Comparison of ENCODE assay signal across 8 cellular contexts in the genomic region with DNA sequence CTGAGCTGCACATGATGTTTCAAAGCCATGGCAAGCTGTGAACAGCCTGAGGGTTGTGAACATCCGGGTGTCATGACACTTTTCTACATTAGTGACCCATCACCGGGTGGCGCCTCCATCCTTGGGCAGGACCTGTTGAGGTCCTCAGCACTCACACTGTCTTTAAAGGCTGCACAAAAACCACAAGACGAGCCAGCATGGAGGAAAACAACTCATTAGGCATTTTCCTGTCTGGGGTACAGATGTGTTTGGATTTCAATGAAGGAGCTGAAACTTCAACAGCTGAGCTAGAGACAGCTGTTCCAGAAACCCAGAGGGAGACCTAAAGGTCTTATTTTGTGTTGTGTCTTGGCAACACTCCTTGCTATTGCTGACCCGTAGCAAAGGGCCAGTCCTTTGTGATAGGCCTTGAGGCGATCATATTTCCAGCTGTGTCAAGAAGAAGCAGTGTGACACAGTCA.
DNase-seq lines count a peak whose midpoint lies in the region; ATAC-seq and TF ChIP-seq lines count a peak whose summit lies in the region.

No MANE protein-coding gene starts in this region.

- H2AFZ ChIP-seq in HCT116 (ENCODE audit: low read depth, low read length, poor library complexity, severe bottlenecking): no peak overlapping the region

- H3K4me2 ChIP-seq in HCT116 (ENCODE audit: low read length): no peak overlapping the region

- H3K9me3 Mint-ChIP-seq in WTC11: peaks cover 12% of the 10 kb centered on the region

- H3K4me1 Mint-ChIP-seq in WTC11: peaks cover 17% of the 10 kb centered on the region

- H3K27ac Mint-ChIP-seq in WTC11: peak overlapping the region; percentile 55

- peaks cover 12% of the 10 kb centered on the region for H3K36me3 Mint-ChIP-seq in WTC11

- BruUV-seq in HCT116 (replicated peaks; lab: Mats Ljungman, UMichigan): no TSS peak

- no peaks in the 10 kb centered on the region for H3K9me2 ChIP-seq in HCT116 (ENCODE audit: insufficient read depth)

- H3K4me1 ChIP-seq in HCT116 (ENCODE audit: control insufficient read depth in 1 of 2, insufficient read depth in 2 of 2, low read length in 2 of 2) (peaks cover 8 to 13% of the 10 kb centered on the region in 2 experiments; a peak in 3 of 4 replicates), lung (ENCODE audit: control insufficient read depth in 2 of 2, insufficient read depth in 2 of 2, low read length in 2 of 2) (no peaks in the 10 kb centered on the region)

- H3K27ac ChIP-seq in HCT116 (ENCODE audit: low read depth, low read length) (no peak overlapping the region), lung (ENCODE audit: low read depth in 1 of 2, low read length in 1 of 2) (peak overlapping the region in 1 of 2 donors; percentile 49)

- no peak for TF ChIP-seq POLR2A in HCT116 (IDR thresholded peaks at IDR 0.05; ENCODE audit: borderline replicate concordance, extremely low read depth, insufficient read depth, insufficient read length)

- no peaks in the 10 kb centered on the region for H3K9me3 ChIP-seq in HCT116 (ENCODE audit: control insufficient read depth in 1 of 2, insufficient read depth in 1 of 2, low read depth in 1 of 2, low read length in 2 of 2)
- no peaks in the 10 kb centered on the region for H3K9me3 ChIP-seq in lung (ENCODE audit: control insufficient read depth in 2 of 2, insufficient read depth in 1 of 2, low read length in 1 of 2)

- H3K9ac ChIP-seq in HCT116 (ENCODE audit: low read length): no peak overlapping the region

- no peak overlapping the region for H3K4me3 Mint-ChIP-seq in WTC11

- H3K4me3 ChIP-seq in HCT116 (replicated peaks in 1 of 2; ENCODE audit: low read depth in 1 of 2, low read length in 2 of 2) (no peak overlapping the region), lung (no peak overlapping the region)

- no peaks in the 10 kb centered on the region; the same call in 1 of the 2 replicates for H3K27me3 Mint-ChIP-seq in WTC11 (ENCODE audit: low read depth)

- H3K79me2 ChIP-seq in HCT116 (ENCODE audit: insufficient read depth, low read length): no peaks in the 10 kb centered on the region

- POLR2A ChIA-PET in HCT116 (lab: Charles Lee): no interaction called here
- POLR2A ChIA-PET in WTC11 (lab: Charles Lee): no interaction called here

- RAD21 ChIA-PET in HCT116 (lab: Charles Lee; ENCODE audit: low non-redundant PET in 1 of 2, low total read pairs in 2 of 2, uncharacterized antibody in 2 of 2, unreplicated experiment in 2 of 2): interaction anchor here in 1 of 2 experiments (0.6 kb wide), 1 partner anchor 71 kb away, joined by 3 read pairs; no protein-coding TSS in a partner anchor

- DNase-seq in DMS79 (lab: John Stamatoyannopoulos, UW) (peak; percentile 12), HCT116 (ENCODE audit: low read depth, low spot score) (no peak), WTC11 (ENCODE audit: low spot score) (peak; percentile 39), lung (ENCODE audit: low spot score) (no peak), GM19240 (ENCODE audit: insufficient read length, low spot score) (no peak), SIG-M5 (lab: John Stamatoyannopoulos, UW) (no peak), NCI-H1436 (lab: John Stamatoyannopoulos, UW) (no peak)

- H3K27me3 ChIP-seq in HCT116 (ENCODE audit: insufficient read depth, low read length) (0 out of 2 replicates have a peak, but pooled peaks cover 7% of the 10 kb centered on the region), lung (ENCODE audit: control insufficient read depth, insufficient read depth) (no peaks in the 10 kb centered on the region)

- 56 to 64% methylated on average over 6 of the region's 6 CpGs for WGBS in lung, 2 donors

- CTCF ChIA-PET in HCT116 (lab: Charles Lee) (no interaction called here), WTC11 (lab: Charles Lee) (no interaction called here)

- ATAC-seq in HCT116 (peak; percentile 64; the same call in 1 of the 2 replicates), WTC11 (peak; percentile 77), lung (ENCODE audit: insufficient read depth, low FRiP score) (peak; percentile 41), HG02763 (IDR thresholded peaks at IDR 0.05; ENCODE audit: unreplicated experiment) (no peak)

- TF ChIP-seq RAD21 in HCT116 (IDR thresholded peaks at IDR 0.05; ENCODE audit: low read depth): peak; percentile 55

- H4K20me1 ChIP-seq in HCT116 (ENCODE audit: insufficient read depth): no peaks in the 10 kb centered on the region

- H3K36me3 ChIP-seq in HCT116 (ENCODE audit: control insufficient read depth in 1 of 2, insufficient read depth in 2 of 2, low read length in 2 of 2) (no peaks in the 10 kb centered on the region), lung (ENCODE audit: control insufficient read depth in 2 of 2, insufficient read depth in 2 of 2, low read length in 2 of 2) (no peaks in the 10 kb centered on the region)

- intact Hi-C loops in HCT116 (cut with micrococcal nuclease): no loop called here

- TF ChIP-seq CTCF in HCT116 (IDR thresholded peaks at IDR 0.05 in 2 of 3, conservative IDR thresholded peaks at IDR 0.05 in 1 of 3; ENCODE audit: borderline replicate concordance in 1 of 3, insufficient read depth in 1 of 3, low read depth in 2 of 3, low read length in 2 of 3) (peak; percentile 7 to 26 (median 12); a peak in 3 of 6 replicates), WTC11 (IDR thresholded peaks at IDR 0.05) (no peak), lung (IDR thresholded peaks at IDR 0.05; ENCODE audit: control extremely low read depth, extremely low read depth) (no peak)

TF ChIP-seq in HCT116, 20 proteins besides CTCF, POLR2A, EP300 and RAD21:
- TF ChIP-seq CBX3 (IDR thresholded peaks at IDR 0.05; ENCODE audit: low read depth): no peak
- TF ChIP-seq EGR1 (IDR thresholded peaks at IDR 0.05; ENCODE audit: low read depth): no peak
- TF ChIP-seq YY1 (IDR thresholded peaks at IDR 0.05; ENCODE audit: extremely low read depth, insufficient replicate concordance, low read depth, low read length): no peak
- TF ChIP-seq TCF7L2 (IDR thresholded peaks at IDR 0.05; ENCODE audit: borderline replicate concordance, extremely low read depth, insufficient read depth, insufficient read length): no peak
- no peak for TF ChIP-seq ZBTB33 (IDR thresholded peaks at IDR 0.05; ENCODE audit: extremely low read depth, insufficient replicate concordance, low read length)

TF ChIP-seq in WTC11, 78 proteins besides CTCF, POLR2A, EP300 and RAD21:
- TF ChIP-seq ZNF423 (CRISPR knock-in tag; IDR thresholded peaks at IDR 0.05) (no peak), ZNF232 (CRISPR knock-in tag; IDR thresholded peaks at IDR 0.05) (no peak), ZNF219 (CRISPR knock-in tag; IDR thresholded peaks at IDR 0.05; ENCODE audit: borderline replicate concordance) (no peak), ZNF396 (CRISPR knock-in tag; IDR thresholded peaks at IDR 0.05; ENCODE audit: borderline replicate concordance) (no peak), JUN (CRISPR knock-in tag; IDR thresholded peaks at IDR 0.05) (no peak)
- TF ChIP-seq, protein P1, sequence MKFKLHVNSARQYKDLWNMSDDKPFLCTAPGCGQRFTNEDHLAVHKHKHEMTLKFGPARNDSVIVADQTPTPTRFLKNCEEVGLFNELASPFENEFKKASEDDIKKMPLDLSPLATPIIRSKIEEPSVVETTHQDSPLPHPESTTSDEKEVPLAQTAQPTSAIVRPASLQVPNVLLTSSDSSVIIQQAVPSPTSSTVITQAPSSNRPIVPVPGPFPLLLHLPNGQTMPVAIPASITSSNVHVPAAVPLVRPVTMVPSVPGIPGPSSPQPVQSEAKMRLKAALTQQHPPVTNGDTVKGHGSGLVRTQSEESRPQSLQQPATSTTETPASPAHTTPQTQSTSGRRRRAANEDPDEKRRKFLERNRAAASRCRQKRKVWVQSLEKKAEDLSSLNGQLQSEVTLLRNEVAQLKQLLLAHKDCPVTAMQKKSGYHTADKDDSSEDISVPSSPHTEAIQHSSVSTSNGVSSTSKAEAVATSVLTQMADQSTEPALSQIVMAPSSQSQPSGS (CRISPR knock-in tag; IDR thresholded peaks at IDR 0.05; ENCODE audit: borderline replicate concordance, low read depth): no peak
TF ChIP-seq in WTC11: peak in this region for 0.

Comparison
In these comparisons a context has a peak if more than half of its experiments do, and no peak if none do; other contexts are left out.
1. DNase-seq: peak in DMS79 (single experiment) and WTC11 (single experiment); none in HCT116 (single experiment), lung (single experiment), GM19240 (single experiment), SIG-M5 (single experiment) and NCI-H1436 (single experiment).
2. CTCF ChIP-seq: peak in HCT116 (3 of 3); none in WTC11 (single experiment) and lung (single experiment).